8 cellular contexts compared by ENCODE assay signal in genomic region chr15:88621789-88622604, GRCh38. TPM values are rescaled to one million over a fixed set of nuclear protein-coding genes. Genes with fewer than 3 reads are reported as not detected.
DNase-seq lines count a peak whose midpoint lies in the region; ATAC-seq, FAIRE-seq and TF ChIP-seq lines count a peak whose summit lies in the region.

No MANE protein-coding gene starts in this region.

- ATAC-seq in natural killer cell: peak in 2 of 3 donors; percentile 8 to 42

- H3K4me1 Mint-ChIP-seq in endothelial cell (ENCODE audit: unreplicated experiment) (peaks cover 28% of the 10 kb centered on the region), natural killer cell (peaks cover 31 to 42% of the 10 kb centered on the region in 2 donors)

- H3K4me3 ChIP-seq in WERI-Rb-1 (ENCODE audit: low read depth, low read length): peak overlapping the region; percentile 88

- no peaks in the 10 kb centered on the region for H3K27me3 ChIP-seq in WERI-Rb-1 (ENCODE audit: insufficient read depth, low read depth, severe bottlenecking)

- no peaks in the 10 kb centered on the region for H3K9me3 ChIP-seq in WERI-Rb-1 (ENCODE audit: severe bottlenecking)

- H3K4me3 Mint-ChIP-seq in endothelial cell (ENCODE audit: unreplicated experiment) (peak overlapping the region; percentile 97), natural killer cell (peak overlapping the region; percentile 92)

- H3K27me3 Mint-ChIP-seq in endothelial cell (ENCODE audit: unreplicated experiment) (peaks cover 4% of the 10 kb centered on the region), natural killer cell (ENCODE audit: low read depth in 2 of 2) (peaks cover 10 to 25% of the 10 kb centered on the region in 2 donors)

- no peak for TF ChIP-seq CTCF in WERI-Rb-1 (IDR thresholded peaks at IDR 0.05; ENCODE audit: low read depth, low read length)
- no peak for TF ChIP-seq CTCF in endothelial cell (IDR thresholded peaks at IDR 0.05; ENCODE audit: unreplicated experiment)
- no peak for TF ChIP-seq CTCF in natural killer cell (IDR thresholded peaks at IDR 0.05)

- peak; percentile 38 for DNase-seq in AG20443 (ENCODE audit: low spot score)
- DNase-seq in GM19239 (ENCODE audit: insufficient read length, low spot score): peak; percentile 45
- DNase-seq in HuH-7 (ENCODE audit: low spot score): peak; percentile 46
- no peak for DNase-seq in WERI-Rb-1
- DNase-seq in endothelial cell (ENCODE audit: low spot score): no peak
- no peak for DNase-seq in natural killer cell
- DNase-seq in NCI-H1436 treated with DMSO at 0.1 percent for 48 hours (lab: John Stamatoyannopoulos, UW): no peak
- no peak for DNase-seq in superior temporal gyrus (ENCODE audit: extremely low spot score)

- intact Hi-C loops in natural killer cell (cut with micrococcal nuclease): loop anchor here (5.0 kb wide), 2 partner anchors 285 to 395 kb away; no protein-coding TSS in a partner anchor

- H3K36me3 ChIP-seq in WERI-Rb-1: peaks cover 66% of the 10 kb centered on the region

- H3K9me3 Mint-ChIP-seq in endothelial cell (ENCODE audit: unreplicated experiment): no peaks in the 10 kb centered on the region
- H3K9me3 Mint-ChIP-seq in natural killer cell: no peaks in the 10 kb centered on the region

- peaks cover under 1% of the 10 kb centered on the region for H3K36me3 Mint-ChIP-seq in endothelial cell (ENCODE audit: low read depth, unreplicated experiment)
- H3K36me3 Mint-ChIP-seq in natural killer cell: no peaks in the 10 kb centered on the region

- H3K27ac Mint-ChIP-seq in endothelial cell (ENCODE audit: unreplicated experiment) (peak overlapping the region; percentile 93), natural killer cell (peak overlapping the region; percentile 78 to 89)

- peak; percentile 48 for FAIRE-seq in GM19239 (lab: Jason Lieb, UNC)

- H3K27ac ChIP-seq in WERI-Rb-1: peak overlapping the region; percentile 99

RNA-seq across cellular contexts. Expression of gene AEN, which starts 0.9 kb away (rescaled TPM):
- 31.5 TPM for total RNA-seq in endothelial cell (ENCODE audit: unreplicated experiment)
- total RNA-seq in natural killer cell: 10 to 100 TPM; 19.9 to 26.9 (median 20.9) TPM

RNA-seq across cellular contexts. Expression of gene ISG20, which starts 16.8 kb away (rescaled TPM):
- total RNA-seq in endothelial cell (ENCODE audit: unreplicated experiment): 6.6 TPM
- 100 to 1,000 TPM in 2 of 3 donors, 10 to 100 TPM in 1; 80.6 to 137 (median 116) TPM for total RNA-seq in natural killer cell

Comparison
In these comparisons a context has a peak if more than half of its experiments do, and no peak if none do; other contexts are left out.
1. DNase-seq: peak in AG20443 (single experiment), GM19239 (single experiment) and HuH-7 (single experiment); none in WERI-Rb-1 (single experiment), endothelial cell (single experiment), natural killer cell (single experiment), NCI-H1436 treated with DMSO at 0.1 percent for 48 hours (single experiment) and superior temporal gyrus (single experiment).
2. RNA of gene ISG20, which starts 16.8 kb away (total RNA-seq): 80.6 to 137 TPM in natural killer cell; 6.6 TPM in endothelial cell (single experiment); every median in the first group is over 10 times any median in the second.